ENCODE assay signal across 8 cellular contexts in genomic region chr19:41959056-41960053, GRCh38. TPM values are rescaled to one million over a fixed set of nuclear protein-coding genes. Genes with fewer than 3 reads are reported as not detected.
DNase-seq lines count a peak whose midpoint lies in the region; ATAC-seq and TF ChIP-seq lines count a peak whose summit lies in the region.

Gene RABAC1 (minus strand): TSS chr19:41959321. CDS start chr19:41959292, 29 bp downstream.

- peaks cover 26% of the 10 kb centered on the region for H3K36me3 Mint-ChIP-seq in CD8-positive, alpha-beta T cell

- ATAC-seq in CD8-positive, alpha-beta T cell, result peak; percentile 87
- ATAC-seq in GM19463 (IDR thresholded peaks at IDR 0.05; ENCODE audit: unreplicated experiment), result peak; percentile 88

- no peaks in the 10 kb centered on the region for H3K27me3 Mint-ChIP-seq in CD8-positive, alpha-beta T cell (ENCODE audit: low read depth)

- H3K27me3 ChIP-seq in CD8-positive, alpha-beta T cell (ENCODE audit: insufficient read depth, low read length), result no peaks in the 10 kb centered on the region
- no peaks in the 10 kb centered on the region for H3K27me3 ChIP-seq in effector memory CD4-positive, alpha-beta T cell (replicated peaks; ENCODE audit: control insufficient read depth, insufficient read depth, low read length, poor library complexity, severe bottlenecking)

- peaks cover 23% of the 10 kb centered on the region for H3K4me1 Mint-ChIP-seq in CD8-positive, alpha-beta T cell (ENCODE audit: low read depth)

- H3K4me3 ChIP-seq in CD8-positive, alpha-beta T cell (ENCODE audit: low read depth, low read length), result peak within 1 kb of the TSS; percentile 80
- H3K4me3 ChIP-seq in effector memory CD4-positive, alpha-beta T cell (ENCODE audit: insufficient read depth, low read depth, low read length, poor library complexity, severe bottlenecking), result peak within 1 kb of the TSS; percentile 90

- no peaks in the 10 kb centered on the region for H3K9me3 ChIP-seq in CD8-positive, alpha-beta T cell (ENCODE audit: low read length)
- H3K9me3 ChIP-seq in effector memory CD4-positive, alpha-beta T cell (ENCODE audit: control insufficient read depth, low read length), result no peaks in the 10 kb centered on the region

- H3K27ac Mint-ChIP-seq in CD8-positive, alpha-beta T cell, result peak within 1 kb of the TSS; percentile 96

- intact Hi-C loops in CD8-positive, alpha-beta T cell (cut with DNase I, micrococcal nuclease), result loop anchor here (1.0 to 2.0 kb wide), 6 partner anchors 35 to 117 kb away; partner anchors contain the start of genes ATP1A3 (in 2 of the 2) and ZNF574 (in 2 of the 2)

- CTCF ChIA-PET in CD8-positive, alpha-beta T cell (lab: Charles Lee), result interaction anchor here (0.7 to 2.3 kb wide), 6 partner anchors 12 to 104 kb away, joined by 3 to 11 read pairs (median 6); no protein-coding TSS in a partner anchor

- peak; percentile 26 for TF ChIP-seq CTCF in CD8-positive, alpha-beta T cell (IDR thresholded peaks at IDR 0.05)

- peak; percentile 73 to 90 (median 87) for DNase-seq in CD8-positive, alpha-beta T cell
- DNase-seq in HS-5 (ENCODE audit: low read depth) (peak; percentile 67), medulla oblongata (ENCODE audit: extremely low spot score) (peak; percentile 93)
- DNase-seq in NK-92 treated with Interleukin-12 subunit alpha and Interleukin-12 subunit beta, amount 100 ng/mL, for 24 hours (lab: John Stamatoyannopoulos, UW), result peak; percentile 88
- peak; percentile 94 for DNase-seq in activated CD8-positive, alpha-beta memory T cell treated with anti-CD3 and anti-CD28 coated beads for 24 hours
- peak; percentile 65 to 80 (median 79) for DNase-seq in effector memory CD4-positive, alpha-beta T cell
- peak; percentile 78 for DNase-seq in stimulated activated CD8-positive, alpha-beta memory T cell treated with anti-CD3 and anti-CD28 coated beads, Interleukin-12 subunit alpha, Interleukin-12 subunit beta, amount 100 ng/mL, for 1 hour (ENCODE audit: low read depth)

- peaks cover 16% of the 10 kb centered on the region for H3K4me1 ChIP-seq in CD8-positive, alpha-beta T cell (ENCODE audit: insufficient read depth, low read length)
- peaks cover 12% of the 10 kb centered on the region for H3K4me1 ChIP-seq in effector memory CD4-positive, alpha-beta T cell (ENCODE audit: control insufficient read depth, insufficient read depth, low read length, poor library complexity, severe bottlenecking)

- POLR2A ChIA-PET in CD8-positive, alpha-beta T cell (lab: Charles Lee), result interaction anchor here (0.6 to 1.8 kb wide), 11 partner anchors 13 to 444 kb away, joined by 3 to 9 read pairs (median 4); partner anchors contain the start of gene RPS19

- peak within 1 kb of the TSS; percentile 97 for H3K4me3 Mint-ChIP-seq in CD8-positive, alpha-beta T cell

- peaks cover 11% of the 10 kb centered on the region for H3K36me3 ChIP-seq in CD8-positive, alpha-beta T cell (ENCODE audit: insufficient read depth, low read length)
- H3K36me3 ChIP-seq in effector memory CD4-positive, alpha-beta T cell (ENCODE audit: control insufficient read depth, insufficient read depth, low read length), result peaks cover 14% of the 10 kb centered on the region

- H3K9me3 Mint-ChIP-seq in CD8-positive, alpha-beta T cell, result no peaks in the 10 kb centered on the region

- peak within 1 kb of the TSS; percentile 55 for H3K27ac ChIP-seq in CD8-positive, alpha-beta T cell (ENCODE audit: low read depth, low read length)
- peak within 1 kb of the TSS; percentile 86 for H3K27ac ChIP-seq in effector memory CD4-positive, alpha-beta T cell (ENCODE audit: insufficient read depth, low read length, poor library complexity, severe bottlenecking)

RNA-seq across cellular contexts. Expression of gene RABAC1, which starts in this region (rescaled TPM):
- total RNA-seq in CD8-positive, alpha-beta T cell, result 100 to 1,000 TPM in 1 of 2 experiments, 10 to 100 TPM in 1; 99.5 to 114 TPM

Comparison
In these comparisons a context has a peak if more than half of its experiments do, and no peak if none do; other contexts are left out.
1. Peak in every context shown above with its lines: DNase-seq, ATAC-seq, H3K4me3 ChIP-seq and H3K27ac ChIP-seq.